8 cellular contexts compared by ENCODE assay signal in the genomic region with DNA sequence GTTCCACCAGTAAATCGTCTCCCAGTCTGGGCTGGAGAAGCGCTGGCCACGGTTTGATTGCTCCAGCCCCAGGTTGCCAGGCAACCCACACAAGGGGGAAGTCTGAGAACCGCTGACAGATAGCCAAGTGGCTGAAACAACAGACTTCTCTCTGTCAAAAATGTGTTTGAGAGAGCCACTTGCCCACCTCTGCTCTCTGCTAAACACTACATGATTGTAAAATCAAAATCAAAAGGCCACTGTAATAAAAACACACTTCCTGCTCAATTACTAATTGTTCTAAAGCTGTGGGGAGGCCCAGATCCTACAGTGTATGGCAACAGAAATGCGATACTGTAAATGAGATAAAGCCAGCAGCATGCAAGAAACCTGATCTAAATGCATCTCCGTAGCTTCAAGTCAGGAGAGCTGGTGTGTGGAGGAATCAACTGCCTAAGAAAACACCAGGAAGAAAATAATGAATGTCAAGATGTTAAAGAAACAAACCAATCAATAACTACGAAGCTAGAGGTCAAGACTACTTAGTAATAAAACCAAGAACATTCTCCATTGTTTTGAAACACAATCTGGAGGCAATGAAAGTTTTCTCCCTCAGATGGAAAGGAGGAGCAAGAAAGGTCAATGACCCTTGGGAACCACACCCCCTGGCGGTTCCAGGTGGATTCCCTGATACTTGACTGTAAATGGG.
DNase-seq lines count a peak whose midpoint lies in the region; ATAC-seq and TF ChIP-seq lines count a peak whose summit lies in the region.

No MANE protein-coding gene starts in this region.

- H3K9me3 Mint-ChIP-seq in activated naive CD4-positive, alpha-beta T cell treated with anti-CD3 and anti-CD28 coated beads, Interleukin-2, amount 50 U/mL, for 24 hours: peaks cover 6% of the 10 kb centered on the region
- H3K9me3 Mint-ChIP-seq in activated naive CD4-positive, alpha-beta T cell treated with anti-CD3 and anti-CD28 coated beads for 36 hours: peaks cover 3% of the 10 kb centered on the region
- no peaks in the 10 kb centered on the region for H3K9me3 Mint-ChIP-seq in neural crest cell

- H3K36me3 Mint-ChIP-seq in activated naive CD4-positive, alpha-beta T cell treated with anti-CD3 and anti-CD28 coated beads, Interleukin-2, amount 50 U/mL, for 24 hours: peaks cover 7% of the 10 kb centered on the region
- peaks cover 5% of the 10 kb centered on the region for H3K36me3 Mint-ChIP-seq in activated naive CD4-positive, alpha-beta T cell treated with anti-CD3 and anti-CD28 coated beads for 36 hours (ENCODE audit: low read depth)
- H3K36me3 Mint-ChIP-seq in neural crest cell (ENCODE audit: low read depth): peaks cover 6% of the 10 kb centered on the region

- no peak overlapping the region for H3K4me3 Mint-ChIP-seq in activated naive CD4-positive, alpha-beta T cell treated with anti-CD3 and anti-CD28 coated beads, Interleukin-2, amount 50 U/mL, for 24 hours
- H3K4me3 Mint-ChIP-seq in activated naive CD4-positive, alpha-beta T cell treated with anti-CD3 and anti-CD28 coated beads for 36 hours: no peak overlapping the region
- peak overlapping the region; percentile 61 for H3K4me3 Mint-ChIP-seq in neural crest cell

- DNase-seq in activated naive CD4-positive, alpha-beta T cell treated with anti-CD3 and anti-CD28 coated beads for 36 hours: no peak
- DNase-seq in NCI-H1105 treated with DMSO at 0.1 percent for 48 hours (lab: John Stamatoyannopoulos, UW) (peak; percentile 88), UCSD-AML1 (lab: John Stamatoyannopoulos, UW; ENCODE audit: unreplicated experiment) (peak; percentile 62), fibroblast of villous mesenchyme (ENCODE audit: low read depth) (peak; percentile 86), neural crest cell (ENCODE audit: low read depth, low spot score) (peak; percentile 49)
- DNase-seq in NK-92 treated with Interleukin-12 subunit alpha and Interleukin-12 subunit beta, amount 100 ng/mL, for 24 hours (lab: John Stamatoyannopoulos, UW): no peak

- no peak for ATAC-seq in GM18520 (IDR thresholded peaks at IDR 0.05; ENCODE audit: unreplicated experiment)

- peaks cover 25% of the 10 kb centered on the region for H3K4me1 Mint-ChIP-seq in activated naive CD4-positive, alpha-beta T cell treated with anti-CD3 and anti-CD28 coated beads, Interleukin-2, amount 50 U/mL, for 24 hours
- H3K4me1 Mint-ChIP-seq in activated naive CD4-positive, alpha-beta T cell treated with anti-CD3 and anti-CD28 coated beads for 36 hours (ENCODE audit: low read depth): peaks cover 12% of the 10 kb centered on the region
- peaks cover 63% of the 10 kb centered on the region for H3K4me1 Mint-ChIP-seq in neural crest cell

- H3K27ac Mint-ChIP-seq in activated naive CD4-positive, alpha-beta T cell treated with anti-CD3 and anti-CD28 coated beads, Interleukin-2, amount 50 U/mL, for 24 hours: peak overlapping the region; percentile 70
- no peak overlapping the region for H3K27ac Mint-ChIP-seq in activated naive CD4-positive, alpha-beta T cell treated with anti-CD3 and anti-CD28 coated beads for 36 hours
- H3K27ac Mint-ChIP-seq in neural crest cell (ENCODE audit: unreplicated experiment): peak overlapping the region; percentile 85

- no peak overlapping the region for H3K4me3 ChIP-seq in fibroblast of villous mesenchyme (ENCODE audit: low read depth, low read length)

- peak; percentile 20 for TF ChIP-seq CTCF in fibroblast of villous mesenchyme (IDR thresholded peaks at IDR 0.05; ENCODE audit: insufficient read depth, low read depth, low read length)
- TF ChIP-seq CTCF in neural crest cell (conservative IDR thresholded peaks at IDR 0.05): peak; percentile 26

- H3K27me3 Mint-ChIP-seq in activated naive CD4-positive, alpha-beta T cell treated with anti-CD3 and anti-CD28 coated beads, Interleukin-2, amount 50 U/mL, for 24 hours: no peaks in the 10 kb centered on the region
- no peaks in the 10 kb centered on the region for H3K27me3 Mint-ChIP-seq in activated naive CD4-positive, alpha-beta T cell treated with anti-CD3 and anti-CD28 coated beads for 36 hours (ENCODE audit: low read depth)
- no peaks in the 10 kb centered on the region for H3K27me3 Mint-ChIP-seq in neural crest cell (ENCODE audit: low read depth)

- intact Hi-C loops in activated naive CD4-positive, alpha-beta T cell treated with anti-CD3 and anti-CD28 coated beads for 36 hours (cut with micrococcal nuclease): no loop called here

- CTCF ChIA-PET in activated naive CD4-positive, alpha-beta T cell treated with anti-CD3 and anti-CD28 coated beads for 36 hours (lab: Charles Lee): interaction anchor here (0.6 kb wide), 1 partner anchor 14 kb away, joined by 3 read pairs; no protein-coding TSS in a partner anchor

Comparison
In these comparisons a context has a peak if more than half of its experiments do, and no peak if none do; other contexts are left out.
1. DNase-seq: peak in NCI-H1105 treated with DMSO at 0.1 percent for 48 hours (single experiment), UCSD-AML1 (single experiment), fibroblast of villous mesenchyme (single experiment) and neural crest cell (single experiment); none in activated naive CD4-positive, alpha-beta T cell treated with anti-CD3 and anti-CD28 coated beads for 36 hours (single experiment) and NK-92 treated with Interleukin-12 subunit alpha and Interleukin-12 subunit beta, amount 100 ng/mL, for 24 hours (single experiment).